2 cellular contexts compared by ENCODE assay signal in the genomic region with DNA sequence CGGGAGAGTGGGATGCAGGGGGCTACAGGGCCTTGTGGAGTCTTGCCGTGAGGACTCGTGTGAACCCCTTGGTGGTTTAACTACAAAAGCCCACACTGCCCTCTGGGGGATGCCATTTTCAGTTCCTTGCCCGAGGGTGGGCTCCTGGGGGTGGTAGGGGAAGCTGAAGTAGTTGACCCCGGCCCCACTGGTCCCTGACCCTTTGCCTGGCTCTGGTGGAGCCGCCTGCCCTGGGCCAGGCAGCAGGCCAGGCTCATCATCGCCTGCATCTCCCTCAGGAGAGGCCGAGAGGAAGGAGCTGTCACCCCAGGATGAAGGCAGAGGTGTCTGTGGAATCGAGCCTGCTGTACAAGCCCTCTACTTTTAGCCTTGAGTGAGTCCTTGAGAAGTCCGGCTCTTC.
TF ChIP-seq lines count a peak whose summit lies in the region.

No MANE protein-coding gene starts in this region.

TF ChIP-seq in IMR-90, 13 proteins besides CTCF, POLR2A, EP300 and RAD21:
- TF ChIP-seq MAFK (IDR thresholded peaks at IDR 0.05; ENCODE audit: low read depth, low read length) (no peak), CEBPB (IDR thresholded peaks at IDR 0.05; ENCODE audit: low read depth, low read length) (no peak), FOS (IDR thresholded peaks at IDR 0.05; ENCODE audit: low read depth, low read length) (no peak), RFX5 (IDR thresholded peaks at IDR 0.05; ENCODE audit: low read depth, low read length) (no peak), MXI1 (IDR thresholded peaks at IDR 0.05; ENCODE audit: borderline replicate concordance, low read depth, low read length) (no peak), RCOR1 (IDR thresholded peaks at IDR 0.05; ENCODE audit: insufficient replicate concordance, low read length) (no peak), MAZ (IDR thresholded peaks at IDR 0.05; ENCODE audit: borderline replicate concordance, low read depth, low read length) (no peak), CHD1 (IDR thresholded peaks at IDR 0.05; ENCODE audit: low read depth, low read length) (no peak), NFE2L2 (IDR thresholded peaks at IDR 0.05; ENCODE audit: low read depth, low read length) (no peak), BHLHE40 (IDR thresholded peaks at IDR 0.05; ENCODE audit: low read depth, low read length) (no peak), SMC3 (IDR thresholded peaks at IDR 0.05; ENCODE audit: low read depth, low read length) (no peak)
- TF ChIP-seq, protein P1, sequence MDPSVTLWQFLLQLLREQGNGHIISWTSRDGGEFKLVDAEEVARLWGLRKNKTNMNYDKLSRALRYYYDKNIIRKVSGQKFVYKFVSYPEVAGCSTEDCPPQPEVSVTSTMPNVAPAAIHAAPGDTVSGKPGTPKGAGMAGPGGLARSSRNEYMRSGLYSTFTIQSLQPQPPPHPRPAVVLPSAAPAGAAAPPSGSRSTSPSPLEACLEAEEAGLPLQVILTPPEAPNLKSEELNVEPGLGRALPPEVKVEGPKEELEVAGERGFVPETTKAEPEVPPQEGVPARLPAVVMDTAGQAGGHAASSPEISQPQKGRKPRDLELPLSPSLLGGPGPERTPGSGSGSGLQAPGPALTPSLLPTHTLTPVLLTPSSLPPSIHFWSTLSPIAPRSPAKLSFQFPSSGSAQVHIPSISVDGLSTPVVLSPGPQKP (IDR thresholded peaks at IDR 0.05; ENCODE audit: borderline replicate concordance, low read depth, low read length), result no peak
- TF ChIP-seq, protein P2, sequence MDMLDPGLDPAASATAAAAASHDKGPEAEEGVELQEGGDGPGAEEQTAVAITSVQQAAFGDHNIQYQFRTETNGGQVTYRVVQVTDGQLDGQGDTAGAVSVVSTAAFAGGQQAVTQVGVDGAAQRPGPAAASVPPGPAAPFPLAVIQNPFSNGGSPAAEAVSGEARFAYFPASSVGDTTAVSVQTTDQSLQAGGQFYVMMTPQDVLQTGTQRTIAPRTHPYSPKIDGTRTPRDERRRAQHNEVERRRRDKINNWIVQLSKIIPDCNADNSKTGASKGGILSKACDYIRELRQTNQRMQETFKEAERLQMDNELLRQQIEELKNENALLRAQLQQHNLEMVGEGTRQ (IDR thresholded peaks at IDR 0.05; ENCODE audit: low read depth, low read length), result no peak

TF ChIP-seq in K562, 482 proteins besides CTCF, POLR2A, EP300 and RAD21:
- TF ChIP-seq, protein P3, sequence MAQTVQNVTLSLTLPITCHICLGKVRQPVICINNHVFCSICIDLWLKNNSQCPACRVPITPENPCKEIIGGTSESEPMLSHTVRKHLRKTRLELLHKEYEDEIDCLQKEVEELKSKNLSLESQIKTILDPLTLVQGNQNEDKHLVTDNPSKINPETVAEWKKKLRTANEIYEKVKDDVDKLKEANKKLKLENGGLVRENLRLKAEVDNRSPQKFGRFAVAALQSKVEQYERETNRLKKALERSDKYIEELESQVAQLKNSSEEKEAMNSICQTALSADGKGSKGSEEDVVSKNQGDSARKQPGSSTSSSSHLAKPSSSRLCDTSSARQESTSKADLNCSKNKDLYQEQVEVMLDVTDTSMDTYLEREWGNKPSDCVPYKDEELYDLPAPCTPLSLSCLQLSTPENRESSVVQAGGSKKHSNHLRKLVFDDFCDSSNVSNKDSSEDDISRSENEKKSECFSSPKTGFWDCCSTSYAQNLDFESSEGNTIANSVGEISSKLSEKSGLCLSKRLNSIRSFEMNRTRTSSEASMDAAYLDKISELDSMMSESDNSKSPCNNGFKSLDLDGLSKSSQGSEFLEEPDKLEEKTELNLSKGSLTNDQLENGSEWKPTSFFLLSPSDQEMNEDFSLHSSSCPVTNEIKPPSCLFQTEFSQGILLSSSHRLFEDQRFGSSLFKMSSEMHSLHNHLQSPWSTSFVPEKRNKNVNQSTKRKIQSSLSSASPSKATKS (CRISPR knock-in tag; IDR thresholded peaks at IDR 0.05), result no peak
- TF ChIP-seq, protein P4, sequence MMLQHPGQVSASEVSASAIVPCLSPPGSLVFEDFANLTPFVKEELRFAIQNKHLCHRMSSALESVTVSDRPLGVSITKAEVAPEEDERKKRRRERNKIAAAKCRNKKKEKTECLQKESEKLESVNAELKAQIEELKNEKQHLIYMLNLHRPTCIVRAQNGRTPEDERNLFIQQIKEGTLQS (IDR thresholded peaks at IDR 0.05), result no peak
- TF ChIP-seq, protein P4 (CRISPR knock-in tag; conservative IDR thresholded peaks at IDR 0.05), result no peak
- TF ChIP-seq TAF15 (IDR thresholded peaks at IDR 0.05; ENCODE audit: low read depth, low read length) (no peak), ZBTB7A (IDR thresholded peaks at IDR 0.05; ENCODE audit: borderline replicate concordance, control insufficient read depth, low read depth, low read length) (peak; percentile 33; the same call in 1 of the 2 replicates), PCBP1 (IDR thresholded peaks at IDR 0.05; ENCODE audit: low read depth, low read length, poor library complexity, severe bottlenecking) (no peak)
